Comparison of ENCODE assay signal across 8 cellular contexts in genomic region chr10:80465839-80466590, GRCh38. TPM values are rescaled to one million over a fixed set of nuclear protein-coding genes. Genes with fewer than 3 reads are reported as not detected.
DNase-seq lines count a peak whose midpoint lies in the region; ATAC-seq, FAIRE-seq and TF ChIP-seq lines count a peak whose summit lies in the region.

No MANE protein-coding gene starts in this region.

- DNase-seq in K562 (ENCODE audit: extremely low read depth in 1 of 4, low spot score in 3 of 4) (no peak), osteocyte (ENCODE audit: extremely low spot score, unreplicated experiment) (no peak), BE2C (no peak), EL (no peak), NCI-H2107 treated with DMSO at 0.1 percent for 48 hours (lab: John Stamatoyannopoulos, UW; ENCODE audit: unreplicated experiment) (no peak)

- TF ChIP-seq CTCF in K562 (IDR thresholded peaks at IDR 0.05 in 2 of 3, conservative IDR thresholded peaks at IDR 0.05 in 1 of 3; ENCODE audit: insufficient read depth in 2 of 3, low read depth in 1 of 3, low read length in 3 of 3) (no peak), osteocyte (IDR thresholded peaks at IDR 0.05) (no peak), BE2C (IDR thresholded peaks at IDR 0.05; ENCODE audit: low read depth, low read length) (no peak)

- H3K4me3 ChIP-seq in K562 (no peak overlapping the region; the same call in 1 of the 2 replicates), BE2C (ENCODE audit: low read depth, low read length) (no peak overlapping the region)

- peaks cover 71% of the 10 kb centered on the region for H3K4me1 Mint-ChIP-seq in osteocyte (ENCODE audit: unreplicated experiment)

- peak overlapping the region; percentile 66 to 76; a peak in 3 of 4 replicates for H3K9ac ChIP-seq in K562 (ENCODE audit: insufficient read depth in 1 of 2, low read depth in 2 of 2, low read length in 2 of 2)

- peaks cover 49 to 73% of the 10 kb centered on the region in 2 experiments for H3K4me1 ChIP-seq in K562 (replicated peaks in 1 of 2; ENCODE audit: control insufficient read depth in 2 of 2, insufficient read depth in 2 of 2, low read length in 2 of 2)
- peaks cover 12% of the 10 kb centered on the region for H3K4me1 ChIP-seq in BE2C

- H3K27me3 ChIP-seq in K562 (ENCODE audit: control insufficient read depth in 2 of 2, insufficient read depth in 2 of 2, low read length in 2 of 2): no peaks in the 10 kb centered on the region
- no peaks in the 10 kb centered on the region for H3K27me3 ChIP-seq in BE2C

- TF ChIP-seq RAD21 in K562 (CRISPR knock-in tag; conservative IDR thresholded peaks at IDR 0.05 in 1 of 2, IDR thresholded peaks at IDR 0.05 in 1 of 2): no peak

- H3K4me3 Mint-ChIP-seq in osteocyte (ENCODE audit: unreplicated experiment): peak overlapping the region; percentile 29

- CTCF ChIA-PET in K562 (lab: Yijun Ruan, JAX; ENCODE audit: low intra/inter-chr PET ratio): interaction anchor here (0.6 kb wide), 1 partner anchor 797 kb away, joined by 4 read pairs; no protein-coding TSS in a partner anchor

- peaks cover 98% of the 10 kb centered on the region for H3K79me2 ChIP-seq in K562 (ENCODE audit: control insufficient read depth, insufficient read depth, low read length)

- peaks cover 8% of the 10 kb centered on the region for H4K20me1 ChIP-seq in K562 (replicated peaks; ENCODE audit: control insufficient read depth, insufficient read depth, low read length)

- in situ Hi-C loops in K562 (cut with MboI): no loop called here

- TF ChIP-seq EP300 in K562 (IDR thresholded peaks at IDR 0.05; ENCODE audit: low read length): no peak; the same call in 1 of the 2 replicates

- H2AFZ ChIP-seq in K562 (ENCODE audit: low read depth, low read length): peak overlapping the region; percentile 73

- no peaks in the 10 kb centered on the region for H3K9me3 Mint-ChIP-seq in osteocyte (ENCODE audit: unreplicated experiment)

- H3K36me3 ChIP-seq in KOPT-K1 (ENCODE audit: insufficient read depth, low read length) (no peaks in the 10 kb centered on the region), K562 (ENCODE audit: control insufficient read depth, insufficient read depth, low read length) (peaks cover 57% of the 10 kb centered on the region), BE2C (no peaks in the 10 kb centered on the region)

- peak overlapping the region; percentile 77 for H3K4me2 ChIP-seq in K562 (ENCODE audit: insufficient read depth, low read length)

- WGBS in K562 (ENCODE audit: insufficient coverage, low coverage, missing lambda C conversion rate): 33% methylated on average over 10 of the region's 10 CpGs

- POLR2A ChIA-PET in K562 (lab: Yijun Ruan, JAX): interaction anchor here (0.6 to 2.7 kb wide), 9 partner anchors 7 to 278 kb away, joined by 3 to 19 read pairs (median 4); no protein-coding TSS in a partner anchor

- intact Hi-C loops in K562 (cut with micrococcal nuclease): no loop called here

- H3K9me1 ChIP-seq in K562 (ENCODE audit: control insufficient read depth, insufficient read depth, low read length): no peaks in the 10 kb centered on the region

- H3K9me3 ChIP-seq in KOPT-K1 (ENCODE audit: insufficient read depth, low read length, poor library complexity, severe bottlenecking) (no peaks in the 10 kb centered on the region), K562 (replicated peaks; ENCODE audit: control insufficient read depth, insufficient read depth, low read depth, low read length) (no peaks in the 10 kb centered on the region), BE2C (no peaks in the 10 kb centered on the region)

- TF ChIP-seq POLR2A in K562 (conservative IDR thresholded peaks at IDR 0.05): no peak

- no peak for FAIRE-seq in K562 (lab: Jason Lieb, UNC)

- ATAC-seq in GM18517 (IDR thresholded peaks at IDR 0.05; ENCODE audit: unreplicated experiment) (peak; percentile 35), K562 (no peak; the same call in 2 of the 3 replicates), HG03045 (IDR thresholded peaks at IDR 0.05; ENCODE audit: unreplicated experiment) (no peak)

- peaks cover 6% of the 10 kb centered on the region for H3K36me3 Mint-ChIP-seq in osteocyte (ENCODE audit: unreplicated experiment)

- peak overlapping the region; percentile 89 for H3K27ac ChIP-seq in KOPT-K1 (ENCODE audit: low read depth, low read length, poor library complexity, severe bottlenecking)
- H3K27ac ChIP-seq in K562 (ENCODE audit: extremely low read depth, low read depth, low read length): peak overlapping the region; percentile 89

- BruUV-seq in K562 (replicated peaks; lab: Mats Ljungman, UMichigan): no TSS peak

- H3K27me3 Mint-ChIP-seq in osteocyte (ENCODE audit: unreplicated experiment): no peaks in the 10 kb centered on the region

- H3K27ac Mint-ChIP-seq in osteocyte (ENCODE audit: unreplicated experiment): no peak overlapping the region

TF ChIP-seq in K562, 482 proteins besides CTCF, POLR2A, EP300 and RAD21 (continues in another document):
- TF ChIP-seq ZZZ3 (IDR thresholded peaks at IDR 0.05): no peak
- no peak for TF ChIP-seq ZNF830 (CRISPR knock-in tag; IDR thresholded peaks at IDR 0.05)
- 0 out of 4 replicates have a peak, but pooled peaks of 1 of the 2 experiments have one; percentile 7 for TF ChIP-seq KDM1A (IDR thresholded peaks at IDR 0.05)
- no peak for TF ChIP-seq NR2C1 (IDR thresholded peaks at IDR 0.05)
- TF ChIP-seq NR2C1 (tag; IDR thresholded peaks at IDR 0.05): no peak
- 0 out of 4 replicates have a peak, but pooled peaks of 1 of the 2 experiments have one; percentile 23 for TF ChIP-seq UBTF (IDR thresholded peaks at IDR 0.05; ENCODE audit: borderline replicate concordance in 1 of 2, low read depth in 2 of 2, low read length in 2 of 2)

RNA-seq across cellular contexts. Expression of gene TSPAN14, which starts 11.9 kb away (rescaled TPM):
- total RNA-seq in K562 (2011; cell fraction: chromatin; rRNA removed; ENCODE audit: low replicate concordance): 67.3 and 149 TPM in 2 replicates
- total RNA-seq in K562 (2011; cell fraction: nucleolus; rRNA removed): 99.9 and 106 TPM in 2 replicates
- 117 and 138 TPM in 2 replicates for total RNA-seq in K562 (2011; cell fraction: nucleoplasm; rRNA removed)
- total RNA-seq in K562 (2014; rRNA removed): 22.4 and 33.3 TPM in 2 replicates
- 19.0 and 23.3 TPM in 2 replicates for total RNA-seq in K562 (2014; rRNA removed; fragmentation: Illumina TruSeq; extraction: Trizol)
- total RNA-seq in K562 (2015; rRNA removed; fragmentation: Illumina TruSeq; extraction: Trizol): 22.5 and 24.4 TPM in 2 replicates
- total RNA-seq in K562 (2021): 89.2 and 92.9 TPM in 2 replicates
- 42.9 and 65.1 TPM in 2 replicates for polyA plus RNA-seq in K562 (2011; rRNA removed)
- 52.8 and 88.0 TPM in 2 replicates for polyA plus RNA-seq in K562 (2011; cell fraction: cytosol; rRNA removed)
- polyA plus RNA-seq in K562 (2011; cell fraction: nucleus; rRNA removed): 52.2 and 85.9 TPM in 2 replicates
- 44.4 and 57.4 TPM in 2 replicates for polyA plus RNA-seq in K562 (2012)
- 65.0 and 66.6 TPM in 2 replicates for polyA plus RNA-seq in K562 (2014; fragmentation: Illumina TruSeq; extraction: Trizol)
- polyA plus RNA-seq in K562 (2014; fragmentation: Nextera tagmentation; extraction: Ambion mirVana): 1 to 10 TPM; 5.8 to 6.6 TPM
- polyA plus RNA-seq in K562 (2014; rRNA removed): 47.2 and 57.2 TPM in 2 replicates
- 21.6 and 45.5 TPM in 2 replicates for polyA minus RNA-seq in K562 (2011; rRNA and poly(A)+ RNA removed)
- 28.6 and 45.2 TPM in 2 replicates for polyA minus RNA-seq in K562 (2011; cell fraction: cytosol; rRNA and poly(A)+ RNA removed)
- 20.1 and 21.1 TPM in 2 replicates for polyA minus RNA-seq in K562 (2011; cell fraction: nucleus; rRNA and poly(A)+ RNA removed)
- 50.7 and 51.4 TPM in 2 replicates for total RNA-seq in osteocyte
- 29.9 TPM for polyA plus RNA-seq in BE2C (2012; ENCODE audit: insufficient read depth, insufficient read length, low read depth)

RNA-seq across cellular contexts. Expression of gene PRXL2A, which starts 57.7 kb away (rescaled TPM):
- 0.28 and 1.1 TPM in 2 replicates for total RNA-seq in K562 (2011; cell fraction: chromatin; rRNA removed; ENCODE audit: low replicate concordance)
- 0.33 and 0.53 TPM in 2 replicates for total RNA-seq in K562 (2011; cell fraction: nucleolus; rRNA removed)
- 0.61 and 0.88 TPM in 2 replicates for total RNA-seq in K562 (2011; cell fraction: nucleoplasm; rRNA removed)
- total RNA-seq in K562 (2014; rRNA removed) (0.14 and 0.41 TPM in 2 replicates), K562 (2014; rRNA removed; fragmentation: Illumina TruSeq; extraction: Trizol) (0.64 and 0.84 TPM in 2 replicates), K562 (2015; rRNA removed; fragmentation: Illumina TruSeq; extraction: Trizol) (1.2 and 1.4 TPM in 2 replicates), K562 (2021) (0.71 and 0.87 TPM in 2 replicates), osteocyte (56.8 and 59.2 TPM in 2 replicates)
- polyA plus RNA-seq in K562 (2011; rRNA removed) (0.14 and 0.75 TPM in 2 replicates), K562 (2014; fragmentation: Illumina TruSeq; extraction: Trizol) (0.83 and 1.1 TPM in 2 replicates), K562 (2014; fragmentation: Nextera tagmentation; extraction: Ambion mirVana) (under 1 TPM; 0.17 to 0.53 TPM), K562 (2014; rRNA removed) (0.78 and 2.1 TPM in 2 replicates)
- 0.09 and 0.12 TPM in 2 replicates for polyA plus RNA-seq in K562 (2011; cell fraction: cytosol; rRNA removed)
- 0.11 TPM in 1 of 2 replicates, not detected in the other for polyA plus RNA-seq in K562 (2011; cell fraction: nucleus; rRNA removed)
- polyA plus RNA-seq in K562 (2012): 1.1 and 1.7 TPM in 2 replicates
- polyA minus RNA-seq in K562 (2011; rRNA and poly(A)+ RNA removed): 0.21 TPM in 1 of 2 replicates, not detected in the other
- polyA minus RNA-seq in K562 (2011; cell fraction: cytosol; rRNA and poly(A)+ RNA removed): 0.38 and 0.55 TPM in 2 replicates
- 0.22 TPM in 1 of 2 replicates, not detected in the other for polyA minus RNA-seq in K562 (2011; cell fraction: nucleus; rRNA and poly(A)+ RNA removed)
- polyA plus RNA-seq in BE2C (2012; ENCODE audit: insufficient read depth, insufficient read length, low read depth): 55.6 TPM

Comparison
In these comparisons a context has a peak if more than half of its experiments do, and no peak if none do; other contexts are left out.
1. RNA of gene PRXL2A, which starts 57.7 kb away (total RNA-seq): 56.8 to 59.2 TPM in osteocyte; 0.14 to 1.4 TPM in K562; every median in the first group is over 10 times any median in the second.